26 cellular contexts compared by ENCODE assay signal in genomic region chr10:5500162-5500670, GRCh38. TPM values are rescaled to one million over a fixed set of nuclear protein-coding genes. Genes with fewer than 3 reads are reported as not detected.
A peak's percentile ranks its signal among the peaks of the same experiment; 100 is the strongest.
DNase-seq lines count a peak whose midpoint lies in the region; ATAC-seq, FAIRE-seq and TF ChIP-seq lines count a peak whose summit lies in the region.
"Had no signal": no experiment of that assay in that cellular context is flagged by ENCODE, and none has a peak within 500 bp of the region (broad histone marks: within the 10 kb centered on the region; RNA-seq: fewer than 3 reads in every experiment).

No MANE protein-coding gene starts in this region.

- H2BK12ac ChIP-seq in trophoblast cell (ENCODE audit: low read length), result peak overlapping the region; percentile 65

- H3K4me1 ChIP-seq in kidney (ENCODE audit: control insufficient read depth in 1 of 2, insufficient read depth in 1 of 2, low read depth in 1 of 2, low read length in 2 of 2), result peaks cover 0 to 20% of the 10 kb centered on the region in 2 donors
- H3K4me1 ChIP-seq in trophoblast cell (ENCODE audit: control insufficient read depth in 1 of 2, insufficient read depth in 2 of 2, low read length in 2 of 2), result peaks cover 34 to 38% of the 10 kb centered on the region in 2 experiments
- H3K4me1 ChIP-seq: HAP-1, SJCRH30 had no signal

- no peak overlapping the region for H3K4me3 ChIP-seq in kidney (ENCODE audit: low read length in 2 of 2)
- no peak overlapping the region for H3K4me3 ChIP-seq in trophoblast cell (ENCODE audit: low read depth, low read length)
- H3K4me3 ChIP-seq: BLaER1 treated with 17β-estradiol and CSF1 and Interleukin-3, amounts not matched to agents 10 nM and 100 nM; GM12878; GM23248; HAP-1; SJCRH30 had no signal

- peak; percentile 9 for DNase-seq in activated effector memory CD4-positive, alpha-beta T cell treated with anti-CD3 and anti-CD28 coated beads, Interleukin-2, amount 50 U/mL, for 16 hours
- DNase-seq in activated effector memory CD4-positive, alpha-beta T cell treated with Interleukin-2 at 50 U/mL for 16 hours, result no peak
- peak; percentile 15 for DNase-seq in kidney
- DNase-seq in trophoblast cell, result no peak
- DNase-seq in T-helper 2 cell, result no peak
- DNase-seq in NCI-H748 treated with DMSO at 0.1 percent for 48 hours (lab: John Stamatoyannopoulos, UW), result no peak
- no peak for DNase-seq in KBM-7
- DNase-seq: CD8-positive, alpha-beta T cell; DND-41; GM23248; Karpas-422; NCI-H1694 treated with DMSO at 0.1 percent for 48 hours; NCI-H2081 treated with DMSO at 0.1 percent for 48 hours; NCI-H2171 treated with DMSO at 0.1 percent for 48 hours; NCI-H524 treated with DMSO at 0.1 percent for 48 hours; OCI-M1 had no signal

- H3K27ac ChIP-seq in kidney (ENCODE audit: low read depth in 2 of 2, low read length in 2 of 2), result no peak overlapping the region
- H3K27ac ChIP-seq in trophoblast cell (ENCODE audit: low read depth, low read length), result no peak overlapping the region
- H3K27ac ChIP-seq: 22Rv1; BLaER1 treated with 17β-estradiol and CSF1 and Interleukin-3, amounts not matched to agents 10 nM and 100 nM; GM23248; SJCRH30 had no signal

- in situ Hi-C loops in KBM-7 (cut with MboI; ENCODE audit: low pct_unique_long_range_greater_than_20kb, low sequenced_read_pairs), result no loop called here

- no peak overlapping the region for H4K12ac ChIP-seq in trophoblast cell (ENCODE audit: low read depth, low read length)

- H3K18ac ChIP-seq in trophoblast cell (ENCODE audit: low read length), result no peak overlapping the region

- no peak overlapping the region for H2BK5ac ChIP-seq in trophoblast cell (ENCODE audit: low read depth, low read length, poor library complexity)

- peak overlapping the region; percentile 43 for H2BK120ac ChIP-seq in trophoblast cell (ENCODE audit: insufficient read depth, low read length, poor library complexity)

- H3K79me1 ChIP-seq in trophoblast cell (ENCODE audit: low read length), result peaks cover 27% of the 10 kb centered on the region

- H3K9ac ChIP-seq in kidney (ENCODE audit: low read length in 2 of 2) (no peak overlapping the region), trophoblast cell (ENCODE audit: low read length) (no peak overlapping the region)
- H3K9ac ChIP-seq: BLaER1 treated with 17β-estradiol and CSF1 and Interleukin-3, amounts not matched to agents 10 nM and 100 nM; GM23248 had no signal

- no peak overlapping the region for H3K4ac ChIP-seq in trophoblast cell (ENCODE audit: low read depth, low read length)

- no peak overlapping the region for H3K23ac ChIP-seq in trophoblast cell (ENCODE audit: low read length)

- ATAC-seq in HG02623 (IDR thresholded peaks at IDR 0.05; ENCODE audit: unreplicated experiment), result no peak
- ATAC-seq: CD8-positive, alpha-beta T cell; GM12878 had no signal

- no peaks in the 10 kb centered on the region for H3K36me3 ChIP-seq in kidney (ENCODE audit: control insufficient read depth in 1 of 2, insufficient read depth in 2 of 2, low read length in 2 of 2)
- H3K36me3 ChIP-seq in trophoblast cell (ENCODE audit: control insufficient read depth in 1 of 2, insufficient read depth in 2 of 2, low read length in 2 of 2), result no peaks in the 10 kb centered on the region
- H3K36me3 ChIP-seq: BLaER1 treated with 17β-estradiol and CSF1 and Interleukin-3, amounts not matched to agents 10 nM and 100 nM; HAP-1; SJCRH30 had no signal

- H3K79me2 ChIP-seq in trophoblast cell (ENCODE audit: control insufficient read depth, insufficient read depth, low read length, poor library complexity), result peaks cover 2% of the 10 kb centered on the region

- intact Hi-C loops in kidney (cut with DNase I), result no loop called here

- H2AFZ ChIP-seq in trophoblast cell (ENCODE audit: insufficient read depth, low read length, poor library complexity), result no peak overlapping the region
- H2AFZ ChIP-seq: GM23248 had no signal

- TF ChIP-seq CTCF in kidney (IDR thresholded peaks at IDR 0.05; ENCODE audit: borderline replicate concordance, extremely low read depth, insufficient read depth), result no peak

- peak overlapping the region; percentile 80 for H4K91ac ChIP-seq in trophoblast cell (ENCODE audit: low read depth, low read length)

- H3K27me3 ChIP-seq in trophoblast cell (ENCODE audit: insufficient read depth, low read length), result no peaks in the 10 kb centered on the region
- H3K27me3 ChIP-seq: BLaER1 treated with 17β-estradiol and CSF1 and Interleukin-3, amounts not matched to agents 10 nM and 100 nM; SJCRH30 had no signal

- peak overlapping the region; percentile 42 for H2AK5ac ChIP-seq in trophoblast cell (ENCODE audit: low read length)

- no peak overlapping the region for H3K4me2 ChIP-seq in trophoblast cell (ENCODE audit: low read length)
- H3K4me2 ChIP-seq: BLaER1 treated with 17β-estradiol and CSF1 and Interleukin-3, amounts not matched to agents 10 nM and 100 nM had no signal

- no peak overlapping the region for H4K8ac ChIP-seq in trophoblast cell (ENCODE audit: low read depth, low read length)

- peak overlapping the region; percentile 32 for H3K14ac ChIP-seq in trophoblast cell (ENCODE audit: low read length)

- no peaks in the 10 kb centered on the region for H3K9me3 ChIP-seq in kidney (ENCODE audit: control insufficient read depth in 1 of 2, low read length in 2 of 2)
- peaks cover 4% of the 10 kb centered on the region for H3K9me3 ChIP-seq in trophoblast cell (ENCODE audit: insufficient read depth, low read depth, low read length)
- H3K9me3 ChIP-seq: BLaER1 treated with 17β-estradiol and CSF1 and Interleukin-3, amounts not matched to agents 10 nM and 100 nM; HAP-1; SJCRH30 had no signal

- no CpG with 5 or more reads among the region's 7 CpGs for WGBS in trophoblast cell (ENCODE audit: extremely low coverage, insufficient coverage, insufficient read length)

- no peak for FAIRE-seq in kidney (lab: Jason Lieb, UNC)
- FAIRE-seq: GM12878, HTR-8/SVneo, RCC 7860 had no signal

RNA-seq across cellular contexts. Expression of gene CALML5, which starts 0.8 kb away (rescaled TPM):
- total RNA-seq in kidney, result not detected
- polyA plus RNA-seq in kidney (ENCODE audit: insufficient read depth, low read depth, low replicate concordance), result not detected
- 0.07 and 0.14 TPM in 2 replicates for polyA plus RNA-seq in trophoblast cell (2013)
- total RNA-seq: CD8-positive, alpha-beta T cell; GM12878; GM23248; M059J; SJCRH30 had no signal
- polyA plus RNA-seq: GM12878, GM23248, IgD-negative memory B cell had no signal

RNA-seq across cellular contexts. Expression of gene CALML3, which starts 24.5 kb away (rescaled TPM):
- not detected for total RNA-seq in kidney
- polyA plus RNA-seq in kidney (ENCODE audit: insufficient read depth, low read depth, low replicate concordance), result 15.9 TPM
- not detected in 2 replicates for polyA plus RNA-seq in trophoblast cell (2013)
- total RNA-seq: CD8-positive, alpha-beta T cell; GM12878; GM23248; M059J; SJCRH30 had no signal
- polyA plus RNA-seq: GM12878, GM23248, IgD-negative memory B cell had no signal

Comparison
In these comparisons a context has a peak if more than half of its experiments do, and no peak if none do; other contexts are left out.
1. DNase-seq: peak in activated effector memory CD4-positive, alpha-beta T cell treated with anti-CD3 and anti-CD28 coated beads, Interleukin-2, amount 50 U/mL, for 16 hours (single experiment) and kidney (single experiment); none in activated effector memory CD4-positive, alpha-beta T cell treated with Interleukin-2 at 50 U/mL for 16 hours (single experiment), trophoblast cell (0 of 2), T-helper 2 cell (0 of 5), NCI-H748 treated with DMSO at 0.1 percent for 48 hours (single experiment) and KBM-7 (single experiment).